1 cellular context compared by ENCODE assay signal in the genomic region with DNA sequence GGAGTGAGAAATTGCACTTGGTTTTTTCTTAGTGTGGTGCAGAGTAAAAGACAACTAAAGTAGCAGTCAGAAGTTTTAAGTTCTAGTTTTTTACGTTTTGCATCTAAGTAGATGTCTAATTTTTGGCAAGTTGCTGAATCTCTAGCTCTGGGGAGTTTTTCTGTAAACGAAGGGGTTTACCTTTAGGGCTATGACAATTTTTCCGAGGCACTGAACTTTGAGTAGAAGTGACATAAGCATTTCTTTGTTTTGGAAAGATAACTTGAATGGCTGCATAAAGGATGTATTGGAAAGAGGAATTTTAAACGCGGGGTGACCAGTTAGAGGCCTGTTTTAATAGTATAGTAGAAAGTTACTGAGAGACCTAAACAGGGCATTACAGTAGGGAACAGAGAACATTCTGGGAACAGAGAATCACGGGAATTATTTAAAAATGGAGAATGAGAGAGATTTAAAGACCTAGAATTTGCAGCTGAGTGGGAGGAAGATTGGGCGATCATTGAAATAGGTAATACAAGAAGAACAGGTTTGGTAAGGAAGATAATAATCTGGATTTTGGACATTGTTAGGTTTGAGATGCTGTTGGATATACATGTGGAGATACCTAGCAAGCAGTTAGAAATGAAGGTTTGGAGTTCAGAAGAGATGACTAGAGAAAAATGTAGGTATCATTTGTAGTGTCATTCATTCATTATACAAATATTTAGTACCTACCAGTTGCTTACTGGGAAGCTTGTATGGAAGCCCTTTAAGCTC.
TF ChIP-seq lines count a peak whose summit lies in the region.

No MANE protein-coding gene starts in this region.

TF ChIP-seq in liver, 16 proteins besides CTCF, POLR2A, EP300 and RAD21 (continued from another document):
- no peak for TF ChIP-seq FOXA2 (IDR thresholded peaks at IDR 0.05)
